8 cellular contexts compared by ENCODE assay signal in the genomic region with DNA sequence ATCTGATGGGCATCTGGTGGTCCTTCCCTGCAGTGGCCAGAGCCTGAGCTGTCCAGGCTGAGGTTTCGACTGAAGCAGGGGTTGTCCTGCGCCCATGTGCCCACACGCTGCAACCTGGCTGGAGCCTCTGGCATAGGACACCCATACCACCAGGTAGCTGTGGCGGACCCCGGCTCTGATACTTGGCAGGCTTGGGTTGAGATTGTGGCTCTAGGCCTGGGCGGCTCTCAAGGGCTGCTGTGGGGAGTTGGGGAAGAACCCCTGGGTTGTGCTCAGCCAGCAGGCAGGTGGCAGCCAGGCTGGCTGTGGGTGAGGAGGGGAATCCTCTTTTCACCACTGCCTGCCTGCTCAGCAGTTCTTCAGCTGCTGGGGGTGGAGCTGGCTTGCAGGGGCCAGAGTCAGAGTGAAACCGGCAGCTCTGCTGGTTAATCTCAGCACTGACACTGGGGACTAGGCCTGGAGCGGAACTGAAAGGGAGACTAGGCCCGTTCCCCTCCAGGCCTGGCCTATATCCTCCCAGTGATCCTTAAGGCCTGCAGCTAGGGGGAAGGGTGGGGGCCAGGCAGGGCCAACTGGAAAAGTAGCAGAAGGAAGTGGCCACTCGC. TPM values are rescaled to one million over a fixed set of nuclear protein-coding genes. Genes with fewer than 3 reads are reported as not detected.
DNase-seq lines count a peak whose midpoint lies in the region; ATAC-seq and TF ChIP-seq lines count a peak whose summit lies in the region.

No MANE protein-coding gene starts in this region.

- WGBS in hepatocyte (ENCODE audit: low lambda C conversion rate, missing lambda C conversion rate) = 74% methylated on average over 10 of the region's 10 CpGs

- no peaks in the 10 kb centered on the region for H3K4me1 ChIP-seq in hepatocyte (ENCODE audit: insufficient read depth)

- H3K4me2 ChIP-seq in hepatocyte = no peak overlapping the region

- H3K9me2 ChIP-seq in hepatocyte (replicated peaks; ENCODE audit: insufficient read depth) = no peaks in the 10 kb centered on the region

- no peaks in the 10 kb centered on the region for H4K20me1 ChIP-seq in hepatocyte (ENCODE audit: insufficient read depth, poor library complexity, severe bottlenecking)

- no peak for TF ChIP-seq CTCF in hepatocyte (IDR thresholded peaks at IDR 0.05; ENCODE audit: poor library complexity)

- H2AFZ ChIP-seq in hepatocyte = no peak overlapping the region

- peak overlapping the region; percentile 33 for H3K27ac ChIP-seq in hepatocyte

- no peak overlapping the region for H3K4me3 ChIP-seq in hepatocyte

- H3K36me3 ChIP-seq in hepatocyte (replicated peaks; ENCODE audit: insufficient read depth, low read depth) = no peaks in the 10 kb centered on the region

- no peaks in the 10 kb centered on the region for H3K79me2 ChIP-seq in hepatocyte

- H3K27me3 ChIP-seq in hepatocyte = no peaks in the 10 kb centered on the region

- DNase-seq in RPMI8226 (peak; percentile 97), hepatocyte (ENCODE audit: low spot score) (peak; percentile 64), HUDEP-2 (lab: John Stamatoyannopoulos, UW; ENCODE audit: unreplicated experiment in 76 of 76) (no peak), NCI-H146 (lab: John Stamatoyannopoulos, UW) (no peak)
- peak; percentile 35 to 48 (median 45) for DNase-seq in activated naive CD4-positive, alpha-beta T cell (lab: John Stamatoyannopoulos, UW)
- peak; percentile 53 to 62 for DNase-seq in stimulated activated CD4-positive, alpha-beta T cell treated with anti-CD3 and anti-CD28 coated beads, Interleukin-1b, Interleukin-23, amount 100 ng/mL, for 1 hour (ENCODE audit: low read depth in 2 of 2)

- H3K9me3 ChIP-seq in hepatocyte (ENCODE audit: low read depth) = no peaks in the 10 kb centered on the region

- peak; percentile 88 for ATAC-seq in GM18520 (IDR thresholded peaks at IDR 0.05; ENCODE audit: unreplicated experiment)
- ATAC-seq in HG02870 (IDR thresholded peaks at IDR 0.05; ENCODE audit: unreplicated experiment) = peak; percentile 83

RNA-seq across cellular contexts. Expression of a gene that starts 39.1 kb away (rescaled TPM):
- 5.5 and 9.0 TPM in 2 replicates for total RNA-seq in hepatocyte
- 4.7 and 5.3 TPM in 2 replicates for polyA plus RNA-seq in hepatocyte

Comparison
In these comparisons a context has a peak if more than half of its experiments do, and no peak if none do; other contexts are left out.
1. DNase-seq: peak in RPMI8226 (single experiment), activated naive CD4-positive, alpha-beta T cell (4 of 4), hepatocyte (single experiment) and stimulated activated CD4-positive, alpha-beta T cell treated with anti-CD3 and anti-CD28 coated beads, Interleukin-1b, Interleukin-23, amount 100 ng/mL, for 1 hour (2 of 2); none in HUDEP-2 (0 of 76) and NCI-H146 (single experiment).